In genomic region chr5:50727149-50727496, GRCh38 we compare ENCODE assay signal across 1 cellular context.
TF ChIP-seq lines count a peak whose summit lies in the region.

No MANE protein-coding gene starts in this region.

TF ChIP-seq in HepG2, 621 proteins besides CTCF, POLR2A, EP300 and RAD21 (continued from another document):
- TF ChIP-seq HMGXB4 (CRISPR knock-in tag; IDR thresholded peaks at IDR 0.05; ENCODE audit: borderline replicate concordance in 1 of 2, low read depth in 1 of 2) (no peak), ZNF343 (CRISPR knock-in tag; IDR thresholded peaks at IDR 0.05) (no peak), ZFP37 (CRISPR knock-in tag; IDR thresholded peaks at IDR 0.05; ENCODE audit: borderline replicate concordance) (no peak), SMYD3 (CRISPR knock-in tag; IDR thresholded peaks at IDR 0.05) (no peak), GFI1 (CRISPR knock-in tag; IDR thresholded peaks at IDR 0.05; ENCODE audit: borderline replicate concordance) (no peak), SETDB1 (CRISPR knock-in tag; IDR thresholded peaks at IDR 0.05; ENCODE audit: borderline replicate concordance) (no peak), ZNF282 (IDR thresholded peaks at IDR 0.05; ENCODE audit: partially characterized antibody) (no peak), SOX13 (IDR thresholded peaks at IDR 0.05) (no peak), SOX13 (CRISPR knock-in tag; conservative IDR thresholded peaks at IDR 0.05 in 1 of 2, IDR thresholded peaks at IDR 0.05 in 1 of 2) (no peak)
